In genomic region chr10:132133005-132133404, GRCh38 we compare ENCODE assay signal across 18 cellular contexts. TPM values are rescaled to one million over a fixed set of nuclear protein-coding genes. Genes with fewer than 3 reads are reported as not detected.
DNase-seq lines count a peak whose midpoint lies in the region; ATAC-seq and TF ChIP-seq lines count a peak whose summit lies in the region.
"Had no signal": no experiment of that assay in that cellular context is flagged by ENCODE, and none has a peak within 500 bp of the region (broad histone marks: within the 10 kb centered on the region; RNA-seq: fewer than 3 reads in every experiment).

No MANE protein-coding gene starts in this region.

- no peaks in the 10 kb centered on the region for H3K4me1 Mint-ChIP-seq in activated CD8-positive, alpha-beta memory T cell treated with anti-CD3 and anti-CD28 coated beads, Interleukin-2, amount 10 ng/mL, durations not matched to agents 7 days and 5 days
- H3K4me1 Mint-ChIP-seq in stimulated activated effector memory CD8-positive, alpha-beta T cell treated with anti-CD3 and anti-CD28 coated beads, Interleukin-12 subunit alpha, Interleukin-12 subunit beta, amount 100 ng/mL, for 72 hours, result no peaks in the 10 kb centered on the region

- CTCF ChIA-PET in activated CD8-positive, alpha-beta memory T cell treated with anti-CD3 and anti-CD28 coated beads, Interleukin-2, amount 10 ng/mL, durations not matched to agents 7 days and 5 days (lab: Charles Lee), result no interaction called here

- ATAC-seq in activated CD8-positive, alpha-beta memory T cell treated with anti-CD3 and anti-CD28 coated beads, Interleukin-2, amount 10 ng/mL, durations not matched to agents 7 days and 5 days, result peak; percentile 33
- ATAC-seq in stimulated activated effector memory CD8-positive, alpha-beta T cell treated with anti-CD3 and anti-CD28 coated beads, Interleukin-12 subunit alpha, Interleukin-12 subunit beta, amount 100 ng/mL, for 72 hours, result peak; percentile 24
- ATAC-seq: A549, WTC11 had no signal

- TF ChIP-seq CTCF in GM13976 (IDR thresholded peaks at IDR 0.05; ENCODE audit: borderline replicate concordance, control extremely low read depth, extremely low read depth, insufficient read depth, missing control alignments), result no peak

- no peaks in the 10 kb centered on the region for H3K9me3 Mint-ChIP-seq in activated CD8-positive, alpha-beta memory T cell treated with anti-CD3 and anti-CD28 coated beads, Interleukin-2, amount 10 ng/mL, durations not matched to agents 7 days and 5 days (ENCODE audit: low read depth)
- no peaks in the 10 kb centered on the region for H3K9me3 Mint-ChIP-seq in stimulated activated effector memory CD8-positive, alpha-beta T cell treated with anti-CD3 and anti-CD28 coated beads, Interleukin-12 subunit alpha, Interleukin-12 subunit beta, amount 100 ng/mL, for 72 hours
- H3K9me3 Mint-ChIP-seq: activated naive CD4-positive, alpha-beta T cell treated with anti-CD3 and anti-CD28 coated beads, Interleukin-2, amount 10 ng/mL, durations not matched to agents 7 days and 5 days; WTC11 had no signal

- H3K27ac Mint-ChIP-seq in activated CD8-positive, alpha-beta memory T cell treated with anti-CD3 and anti-CD28 coated beads, Interleukin-2, amount 10 ng/mL, durations not matched to agents 7 days and 5 days, result no peak overlapping the region
- H3K27ac Mint-ChIP-seq in stimulated activated effector memory CD8-positive, alpha-beta T cell treated with anti-CD3 and anti-CD28 coated beads, Interleukin-12 subunit alpha, Interleukin-12 subunit beta, amount 100 ng/mL, for 72 hours, result no peak overlapping the region
- H3K27ac Mint-ChIP-seq: activated naive CD4-positive, alpha-beta T cell treated with anti-CD3 and anti-CD28 coated beads, Interleukin-2, amount 10 ng/mL, durations not matched to agents 7 days and 5 days; progenitor cell of endocrine pancreas; WTC11 had no signal

- no peak overlapping the region for H3K4me3 Mint-ChIP-seq in activated CD8-positive, alpha-beta memory T cell treated with anti-CD3 and anti-CD28 coated beads, Interleukin-2, amount 10 ng/mL, durations not matched to agents 7 days and 5 days
- H3K4me3 Mint-ChIP-seq in stimulated activated effector memory CD8-positive, alpha-beta T cell treated with anti-CD3 and anti-CD28 coated beads, Interleukin-12 subunit alpha, Interleukin-12 subunit beta, amount 100 ng/mL, for 72 hours, result no peak overlapping the region
- H3K4me3 Mint-ChIP-seq: activated naive CD4-positive, alpha-beta T cell treated with anti-CD3 and anti-CD28 coated beads, Interleukin-2, amount 10 ng/mL, durations not matched to agents 7 days and 5 days; WTC11 had no signal

- H3K27ac ChIP-seq in angular gyrus (ENCODE audit: low read depth, low read length), result peak overlapping the region; percentile 23
- peak overlapping the region; percentile 52 for H3K27ac ChIP-seq in layer of hippocampus (ENCODE audit: low read depth, low read length)
- H3K27ac ChIP-seq: A549, cardiac muscle cell had no signal

- in situ Hi-C loops in GM13976 (cut with MboI; ENCODE audit: low sequenced_read_pairs, unreplicated experiment), result loop anchor here (25.0 kb wide), 1 partner anchor 246 kb away; no protein-coding TSS in a partner anchor

- peaks cover 20% of the 10 kb centered on the region for H3K27me3 Mint-ChIP-seq in activated CD8-positive, alpha-beta memory T cell treated with anti-CD3 and anti-CD28 coated beads, Interleukin-2, amount 10 ng/mL, durations not matched to agents 7 days and 5 days

- H3K36me3 Mint-ChIP-seq in activated CD8-positive, alpha-beta memory T cell treated with anti-CD3 and anti-CD28 coated beads, Interleukin-2, amount 10 ng/mL, durations not matched to agents 7 days and 5 days, result no peaks in the 10 kb centered on the region
- no peaks in the 10 kb centered on the region for H3K36me3 Mint-ChIP-seq in stimulated activated effector memory CD8-positive, alpha-beta T cell treated with anti-CD3 and anti-CD28 coated beads, Interleukin-12 subunit alpha, Interleukin-12 subunit beta, amount 100 ng/mL, for 72 hours
- H3K36me3 Mint-ChIP-seq: activated naive CD4-positive, alpha-beta T cell treated with anti-CD3 and anti-CD28 coated beads, Interleukin-2, amount 10 ng/mL, durations not matched to agents 7 days and 5 days; WTC11 had no signal

- no peaks in the 10 kb centered on the region for H3K27me3 ChIP-seq in layer of hippocampus (ENCODE audit: control insufficient read depth, insufficient read depth, low read length)
- H3K27me3 ChIP-seq: cardiac muscle cell, MG63 had no signal

- DNase-seq in activated CD8-positive, alpha-beta memory T cell treated with anti-CD3 and anti-CD28 coated beads, Interleukin-2, amount 10 ng/mL, durations not matched to agents 7 days and 5 days, result no peak
- DNase-seq in activated CD8-positive, alpha-beta memory T cell treated with anti-CD3 and anti-CD28 coated beads for 24 hours, result no peak
- DNase-seq in stimulated activated effector memory CD8-positive, alpha-beta T cell treated with anti-CD3 and anti-CD28 coated beads, Interleukin-12 subunit alpha, Interleukin-12 subunit beta, amount 100 ng/mL, for 72 hours (ENCODE audit: low spot score in 2 of 2), result no peak
- DNase-seq in NOMO-1 treated with dmso at 0.1 percent for 144 hours (lab: John Stamatoyannopoulos, UW; ENCODE audit: unreplicated experiment), result no peak
- no peak for DNase-seq in effector CD4-positive, alpha-beta T cell
- no peak for DNase-seq in GM13976 (ENCODE audit: low spot score)
- DNase-seq: activated naive CD4-positive, alpha-beta T cell treated with anti-CD3 and anti-CD28 coated beads, Interleukin-2, amount 10 ng/mL, durations not matched to agents 7 days and 5 days; MG63; NCI-H2081 treated with DMSO at 0.1 percent for 48 hours; NCI-H774; T-helper 1 cell had no signal

RNA-seq across cellular contexts. Expression of gene DPYSL4, which starts 53.7 kb away (rescaled TPM):
- 1 to 10 TPM; 1.5 to 2.6 TPM for total RNA-seq in activated CD8-positive, alpha-beta memory T cell treated with anti-CD3 and anti-CD28 coated beads, Interleukin-2, amount 10 ng/mL, durations not matched to agents 7 days and 5 days
- total RNA-seq: HT1080 had no signal
